Comparison of ENCODE assay signal across 9 cellular contexts in genomic region chr11:32991427-32991826, GRCh38.
"Had no signal": no experiment of that assay in that cellular context is flagged by ENCODE, and none has a peak within 500 bp of the region (broad histone marks: within the 10 kb centered on the region; RNA-seq: fewer than 3 reads in every experiment).

No MANE protein-coding gene starts in this region.

- ATAC-seq: GM23338 had no signal

- H3K9ac ChIP-seq: KMS-11 had no signal

- H2AFZ ChIP-seq: GM23338 had no signal

- DNase-seq: H9, HCEC 1CT, Karpas-422, KBM-7 had no signal

- H3K4me3 ChIP-seq: GM23338 had no signal

- H3K4me2 ChIP-seq: GM23338, KMS-11 had no signal

- FAIRE-seq: H1, H54, HTR-8/SVneo had no signal

- H3K27ac ChIP-seq: KMS-11 had no signal
